ENCODE assay signal across 21 cellular contexts in genomic region chr3:181534881-181535280, GRCh38.
A peak's percentile ranks its signal among the peaks of the same experiment; 100 is the strongest.
DNase-seq lines count a peak whose midpoint lies in the region; ATAC-seq and TF ChIP-seq lines count a peak whose summit lies in the region.
"Had no signal": no experiment of that assay in that cellular context is flagged by ENCODE, and none has a peak within 500 bp of the region (broad histone marks: within the 10 kb centered on the region; RNA-seq: fewer than 3 reads in every experiment).

No MANE protein-coding gene starts in this region.

- H3K27me3 Mint-ChIP-seq in neural crest cell (ENCODE audit: low read depth), result no peaks in the 10 kb centered on the region
- H3K27me3 Mint-ChIP-seq: B cell; CD4-positive, alpha-beta T cell; IgD-negative memory B cell had no signal

- peaks cover 30% of the 10 kb centered on the region for H3K4me1 Mint-ChIP-seq in neural crest cell
- H3K4me1 Mint-ChIP-seq: B cell, IgD-negative memory B cell had no signal

- DNase-seq in NCI-H226, result peak; percentile 73
- no peak for DNase-seq in caudate nucleus (lab: John Stamatoyannopoulos, UW)
- no peak for DNase-seq in neural crest cell (ENCODE audit: low read depth, low spot score)
- DNase-seq in cerebellar cortex (ENCODE audit: low spot score), result no peak
- no peak for DNase-seq in NCI-H82 treated with DMSO at 0.1 percent for 48 hours (lab: John Stamatoyannopoulos, UW; ENCODE audit: unreplicated experiment)
- DNase-seq: ACHN; Calu3; CD4-positive, alpha-beta T cell; DMS53; NCI-H1105 treated with DMSO at 0.1 percent for 48 hours; NCI-H187 treated with DMSO at 0.1 percent for 48 hours; NCI-H2171 treated with DMSO at 0.1 percent for 48 hours; NCI-H510A treated with DMSO at 0.1 percent for 48 hours; NCI-H82; Peyer's patch; SHP77 had no signal

- H3K4me3 ChIP-seq in HUES48 (ENCODE audit: low read depth, low read length), result no peak overlapping the region
- H3K4me3 ChIP-seq: Peyer's patch had no signal

- no peaks in the 10 kb centered on the region for H3K36me3 Mint-ChIP-seq in neural crest cell (ENCODE audit: low read depth)
- H3K36me3 Mint-ChIP-seq: IgD-negative memory B cell had no signal

- TF ChIP-seq CTCF in neural crest cell (conservative IDR thresholded peaks at IDR 0.05), result no peak

- no peak overlapping the region for H3K9ac ChIP-seq in HUES48 (ENCODE audit: low read depth, low read length)

- peak overlapping the region; percentile 48 for H3K27ac ChIP-seq in HUES48 (ENCODE audit: low read depth, low read length)
- peak overlapping the region; percentile 16 for H3K27ac ChIP-seq in caudate nucleus (ENCODE audit: low read depth, low read length)
- H3K27ac ChIP-seq: Peyer's patch had no signal

- peaks cover 22% of the 10 kb centered on the region for H3K4me1 ChIP-seq in HUES48 (ENCODE audit: control insufficient read depth, insufficient read depth, low read length)
- H3K4me1 ChIP-seq: Peyer's patch had no signal

- no peak overlapping the region for H3K4me3 Mint-ChIP-seq in neural crest cell
- H3K4me3 Mint-ChIP-seq: B cell; CD4-positive, alpha-beta T cell; IgD-negative memory B cell had no signal

- no peak for ATAC-seq in HG02973 (IDR thresholded peaks at IDR 0.05; ENCODE audit: unreplicated experiment)
- no peak for ATAC-seq in GM21447 (IDR thresholded peaks at IDR 0.05; ENCODE audit: unreplicated experiment)

- H3K9me3 Mint-ChIP-seq in neural crest cell, result no peaks in the 10 kb centered on the region
- H3K9me3 Mint-ChIP-seq: IgD-negative memory B cell had no signal

- H3K27ac Mint-ChIP-seq in neural crest cell (ENCODE audit: unreplicated experiment), result peak overlapping the region; percentile 2
- H3K27ac Mint-ChIP-seq: B cell; CD4-positive, alpha-beta T cell; IgD-negative memory B cell had no signal

- H3K9me3 ChIP-seq in HUES48 (ENCODE audit: control insufficient read depth, insufficient read depth, low read length), result no peaks in the 10 kb centered on the region
- H3K9me3 ChIP-seq: Peyer's patch had no signal

- no peaks in the 10 kb centered on the region for H3K27me3 ChIP-seq in HUES48 (ENCODE audit: control insufficient read depth, insufficient read depth, low read length)
- H3K27me3 ChIP-seq: Peyer's patch had no signal

- no peaks in the 10 kb centered on the region for H3K36me3 ChIP-seq in HUES48 (ENCODE audit: control insufficient read depth, insufficient read depth, low read length)
- H3K36me3 ChIP-seq: Peyer's patch had no signal
